Comparison of ENCODE assay signal across 30 cellular contexts in the genomic region with DNA sequence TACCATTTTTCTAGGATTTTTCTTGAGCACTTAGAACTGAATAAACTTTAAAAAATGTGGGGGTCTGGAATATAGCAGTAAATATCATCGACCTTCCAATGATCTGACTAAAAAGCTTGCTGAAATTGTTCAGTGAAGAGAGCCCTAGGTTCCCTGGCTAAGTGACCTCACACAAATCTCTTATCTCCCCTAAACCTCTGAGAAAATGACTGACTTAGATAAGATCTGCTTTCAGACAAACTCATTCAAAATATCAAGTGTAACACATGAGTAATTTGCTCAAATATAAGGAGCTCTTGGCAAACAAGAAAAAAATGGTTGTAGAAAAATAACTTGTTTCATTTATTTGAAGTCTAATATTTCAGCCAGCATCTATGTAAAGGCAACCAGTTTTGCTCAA.
"Had no signal": no experiment of that assay in that cellular context is flagged by ENCODE, and none has a peak within 500 bp of the region (broad histone marks: within the 10 kb centered on the region; RNA-seq: fewer than 3 reads in every experiment).

No MANE protein-coding gene starts in this region.

- H3K27ac ChIP-seq: ascending aorta, pancreas, psoas muscle, right atrium auricular region, thyroid gland, upper lobe of left lung, vagina, VCaP had no signal

- H3K4me2 ChIP-seq: smooth muscle cell had no signal

- H3K4me1 ChIP-seq: ascending aorta, pancreas, psoas muscle, right atrium auricular region, vagina had no signal

- DNase-seq: activated CD4-positive, alpha-beta T cell treated with anti-CD3 and anti-CD28 coated beads for 4 hours; activated CD4-positive, alpha-beta T cell treated with anti-CD3 and anti-CD28 coated beads, Interleukin-2, amount 50 U/mL, for 4 hours; activated naive CD4-positive, alpha-beta T cell treated with Interleukin-2 at 50 U/mL for 16 hours; activated T-cell treated with anti-CD3 and anti-CD28 coated beads for 4 hours; activated T-cell treated with anti-CD3 and anti-CD28 coated beads, Interleukin-2, amount 50 U/mL, for 72 hours; caudate nucleus; cortex of kidney; effector memory CD8-positive, alpha-beta T cell; foreskin fibroblast; head of caudate nucleus; hypothalamus; immature natural killer cell; midbrain; naive thymus-derived CD4-positive, alpha-beta T cell; pancreas; psoas muscle; stimulated activated CD4-positive, alpha-beta T cell treated with anti-CD3 and anti-CD28 coated beads, Interleukin-1b, Interleukin-23, amount 100 ng/mL, for 48 hours; stimulated activated CD4-positive, alpha-beta T cell treated with anti-CD3 and anti-CD28 coated beads, Interleukin-4, amount 100 ng/mL, for 4 hours; stimulated activated CD8-positive, alpha-beta memory T cell treated with anti-CD3 and anti-CD28 coated beads, Interleukin-4, amount 100 ng/mL, for 48 hours; stimulated activated naive CD8-positive, alpha-beta T cell treated with anti-CD3 and anti-CD28 coated beads, Interleukin-15, amount 100 ng/mL, for 72 hours; T-helper 9 cell; thyroid gland; upper lobe of left lung had no signal

- H3K9me3 ChIP-seq: ascending aorta, pancreas, psoas muscle, right atrium auricular region, thyroid gland, upper lobe of left lung, vagina had no signal

- H3K4me3 ChIP-seq: ascending aorta, pancreas, psoas muscle, right atrium auricular region, smooth muscle cell, thyroid gland, upper lobe of left lung, vagina had no signal

- H3K36me3 ChIP-seq: ascending aorta, pancreas, right atrium auricular region, thyroid gland, upper lobe of left lung, vagina had no signal

- H3K27me3 ChIP-seq: ascending aorta, pancreas, right atrium auricular region, thyroid gland, upper lobe of left lung, vagina had no signal

- ATAC-seq: activated T-cell treated with anti-CD3 and anti-CD28 coated beads, Interleukin-2, amount 50 U/mL, for 72 hours; effector memory CD8-positive, alpha-beta T cell; left lobe of liver; naive thymus-derived CD4-positive, alpha-beta T cell; pancreas; psoas muscle; stimulated activated memory B cell treated with anti-CD40 and anti-IgM and Interleukin-4, amounts not matched to agents 10 μg/mL and 1 μg/mL and 100 μg/mL, for 72 hours; stimulated activated naive CD8-positive, alpha-beta T cell treated with anti-CD3 and anti-CD28 coated beads, Interleukin-15, amount 100 ng/mL, for 72 hours had no signal
